Comparison of ENCODE assay signal across 16 cellular contexts in the genomic region with DNA sequence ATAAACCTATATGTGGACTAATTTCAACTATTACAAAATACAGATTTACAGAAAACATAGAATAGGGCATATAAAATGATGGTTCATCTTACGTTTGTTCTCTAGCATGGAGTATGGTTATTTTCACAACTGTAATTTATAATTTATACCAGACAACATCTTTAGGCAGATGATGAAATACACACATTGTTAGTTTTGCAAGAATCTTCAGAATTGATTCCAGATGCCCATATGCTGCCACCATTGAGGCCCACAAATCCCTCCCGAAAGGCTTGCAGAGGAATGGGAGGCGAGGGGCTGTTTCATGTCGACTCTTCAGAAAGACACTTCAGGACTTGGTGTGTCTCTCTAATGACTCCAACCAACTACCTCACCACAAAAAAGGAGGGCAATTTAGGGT. TPM values are rescaled to one million over a fixed set of nuclear protein-coding genes. Genes with fewer than 3 reads are reported as not detected.
DNase-seq lines count a peak whose midpoint lies in the region; TF ChIP-seq lines count a peak whose summit lies in the region.
"Had no signal": no experiment of that assay in that cellular context is flagged by ENCODE, and none has a peak within 500 bp of the region (broad histone marks: within the 10 kb centered on the region; RNA-seq: fewer than 3 reads in every experiment).

No MANE protein-coding gene starts in this region.

- H3K9me2 ChIP-seq in GM23248 (ENCODE audit: insufficient read depth) (no peaks in the 10 kb centered on the region), PC-9 (ENCODE audit: insufficient read depth) (no peaks in the 10 kb centered on the region)

- no peak for TF ChIP-seq CTCF in PC-9 (conservative IDR thresholded peaks at IDR 0.05)
- no peak for TF ChIP-seq CTCF in uterus (IDR thresholded peaks at IDR 0.05)

- WGBS in GM23248 (ENCODE audit: low coverage in 1 of 2, low lambda C conversion rate in 2 of 2, missing lambda C conversion rate in 2 of 2), 2 experiments = 32 to 38% methylated on average over 4 of the region's 4 CpGs

- in situ Hi-C loops in GM23248 (cut with MboI) = no loop called here

- H3K79me2 ChIP-seq in GM23248 (ENCODE audit: insufficient read depth) (no peaks in the 10 kb centered on the region), PC-9 (ENCODE audit: low read depth) (no peaks in the 10 kb centered on the region)

- intact Hi-C loops in PC-9 (cut with micrococcal nuclease; ENCODE audit: unreplicated experiment) = no loop called here
- intact Hi-C loops in uterus (cut with DNase I; ENCODE audit: low total_unique reads) = no loop called here

- POLR2A ChIA-PET in PC-9 (lab: Charles Lee; ENCODE audit: unreplicated experiment) = no interaction called here

- H3K4me1 ChIP-seq in GM23248 (ENCODE audit: insufficient read depth) (no peaks in the 10 kb centered on the region), adipocyte (ENCODE audit: control insufficient read depth, insufficient read depth, low read length) (peaks cover 8% of the 10 kb centered on the region), PC-9 (replicated peaks; ENCODE audit: insufficient read depth) (no peaks in the 10 kb centered on the region), uterus (no peaks in the 10 kb centered on the region)
- H3K4me1 ChIP-seq: Caco-2 had no signal

- no peak overlapping the region for H3K27ac ChIP-seq in GM23248
- no peak overlapping the region for H3K27ac ChIP-seq in PC-9
- no peak overlapping the region for H3K27ac ChIP-seq in uterus
- H3K27ac ChIP-seq: C4-2B, HL-60 had no signal

- peak; percentile 34 for DNase-seq in GM23248
- peak; percentile 82 for DNase-seq in adipocyte (ENCODE audit: low read depth)
- peak; percentile 63 for DNase-seq in fibroblast of gingiva (ENCODE audit: low read depth)
- no peak for DNase-seq in dedifferentiated amniotic fluid mesenchymal stem cell (ENCODE audit: extremely low spot score)
- DNase-seq in PC-9 = no peak
- DNase-seq in uterus = no peak
- DNase-seq: AML-193; Caco-2; CD4-positive, alpha-beta T cell; H9 had no signal

- H3K4me2 ChIP-seq in GM23248 (ENCODE audit: unreplicated experiment) (no peak overlapping the region), PC-9 (no peak overlapping the region)

- H2AFZ ChIP-seq in GM23248 (no peak overlapping the region), PC-9 (no peak overlapping the region)

- peaks cover 23% of the 10 kb centered on the region for H3K27me3 ChIP-seq in GM23248 (replicated peaks; ENCODE audit: insufficient read depth)
- H3K27me3 ChIP-seq in adipocyte (replicated peaks; ENCODE audit: control insufficient read depth, insufficient read depth, low read length) = peaks cover 36% of the 10 kb centered on the region
- H3K27me3 ChIP-seq in PC-9 (ENCODE audit: insufficient read depth, low read depth) = peaks cover 69% of the 10 kb centered on the region
- H3K27me3 ChIP-seq in uterus = no peaks in the 10 kb centered on the region

- H3F3A ChIP-seq in GM23248 (ENCODE audit: insufficient read depth) = no peaks in the 10 kb centered on the region
- no peaks in the 10 kb centered on the region for H3F3A ChIP-seq in PC-9 (ENCODE audit: insufficient read depth, low read depth)

- H3K36me3 ChIP-seq in GM23248 (ENCODE audit: low read depth) (no peaks in the 10 kb centered on the region), adipocyte (ENCODE audit: control insufficient read depth, insufficient read depth, low read length, severe bottlenecking) (no peaks in the 10 kb centered on the region), PC-9 (ENCODE audit: low read depth) (no peaks in the 10 kb centered on the region), uterus (no peaks in the 10 kb centered on the region)

- CTCF ChIA-PET in PC-9 (lab: Charles Lee) = no interaction called here

- H3K4me3 ChIP-seq in GM23248 = no peak overlapping the region
- H3K4me3 ChIP-seq in adipocyte (ENCODE audit: low read length) = no peak overlapping the region
- no peak overlapping the region for H3K4me3 ChIP-seq in PC-9
- H3K4me3 ChIP-seq in uterus = no peak overlapping the region

- no peak overlapping the region for H3K9ac ChIP-seq in GM23248
- no peak overlapping the region for H3K9ac ChIP-seq in adipocyte (ENCODE audit: low read length)

- no TSS peak for BruUV-seq in PC-9 (replicated peaks; lab: Mats Ljungman, UMichigan)

- H4K20me1 ChIP-seq in GM23248 (ENCODE audit: insufficient read depth) = no peaks in the 10 kb centered on the region
- H4K20me1 ChIP-seq in PC-9 (ENCODE audit: insufficient read depth) = no peaks in the 10 kb centered on the region; the same call in 1 of the 2 replicates

- no peak for TF ChIP-seq POLR2A in uterus (IDR thresholded peaks at IDR 0.05)

- no peaks in the 10 kb centered on the region for H3K9me3 ChIP-seq in GM23248 (ENCODE audit: low read depth)
- H3K9me3 ChIP-seq in adipocyte (ENCODE audit: control insufficient read depth, low read length) = no peaks in the 10 kb centered on the region
- H3K9me3 ChIP-seq in PC-9 (ENCODE audit: insufficient read depth, low read depth) = no peaks in the 10 kb centered on the region
- no peaks in the 10 kb centered on the region for H3K9me3 ChIP-seq in uterus
- H3K9me3 ChIP-seq: Caco-2 had no signal

RNA-seq across cellular contexts. Expression of a gene that starts 6.2 kb away (rescaled TPM):
- not detected in 2 replicates for total RNA-seq in GM23248 (2014; rRNA removed; shearing (Covaris generic))
- polyA plus RNA-seq in GM23248 (2016; fragmentation: Nextera tagmentation; extraction: Ambion mirVana) = not detected in 2 replicates
- total RNA-seq in PC-9 (2021) = not detected in 2 replicates
- 1 to 10 TPM in 2 of 4 donors, under 1 TPM in 2; under 0.01 to 3.2 (median 0.79) TPM for total RNA-seq in uterus
- total RNA-seq: A172; Caco-2; CD4-positive, alpha-beta T cell; HT1080 had no signal
- polyA plus RNA-seq: BJ had no signal

RNA-seq across cellular contexts. Expression of a gene that starts 59.4 kb away (rescaled TPM):
- total RNA-seq in GM23248 (2014; rRNA removed; shearing (Covaris generic)) = not detected in 2 replicates
- polyA plus RNA-seq in GM23248 (2016; fragmentation: Nextera tagmentation; extraction: Ambion mirVana) = not detected in 2 replicates
- total RNA-seq in PC-9 (2021) (0.33 and 0.63 TPM in 2 replicates), uterus (1 to 10 TPM in 1 of 4 donors, not detected in 3; 1.0 TPM)
- total RNA-seq: A172, Caco-2, H1, HT1080 had no signal

Comparison
In these comparisons a context has a peak if more than half of its experiments do, and no peak if none do; other contexts are left out.
1. DNase-seq: peak in GM23248 (single experiment), adipocyte (single experiment) and fibroblast of gingiva (single experiment); none in dedifferentiated amniotic fluid mesenchymal stem cell (single experiment), PC-9 (0 of 2) and uterus (0 of 2).